In the genomic region with DNA sequence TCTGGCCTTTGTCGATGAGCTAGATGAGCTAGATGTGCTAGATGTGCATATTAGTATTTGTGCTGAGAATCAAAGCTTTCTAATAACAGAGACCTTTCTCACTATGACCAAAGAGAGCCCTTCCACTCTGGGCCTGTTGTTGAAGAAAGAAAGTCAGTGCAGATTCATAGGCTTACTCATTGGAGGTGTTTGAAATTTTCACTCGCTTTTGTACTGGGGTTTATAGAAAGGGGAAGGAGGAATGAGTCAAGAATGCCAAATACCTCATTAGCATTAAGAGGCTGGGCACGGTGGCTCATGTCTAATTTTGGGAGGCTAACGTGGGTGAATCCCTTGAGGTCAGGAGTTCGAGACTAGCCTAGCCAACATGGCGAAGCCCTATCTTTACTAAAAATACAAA, we compare ENCODE assay signal across 18 cellular contexts.
DNase-seq lines count a peak whose midpoint lies in the region; ATAC-seq and TF ChIP-seq lines count a peak whose summit lies in the region.
"Had no signal": no experiment of that assay in that cellular context is flagged by ENCODE, and none has a peak within 500 bp of the region (broad histone marks: within the 10 kb centered on the region; RNA-seq: fewer than 3 reads in every experiment).

No MANE protein-coding gene starts in this region.

- H3K4me3 ChIP-seq in stomach smooth muscle (ENCODE audit: low read length in 2 of 2), result no peak overlapping the region
- H3K4me3 ChIP-seq: A549, GM12878, SJSA1 had no signal

- H3K4me1 ChIP-seq in foreskin keratinocyte, result no peaks in the 10 kb centered on the region
- peaks cover 33% of the 10 kb centered on the region for H3K4me1 ChIP-seq in stomach smooth muscle (ENCODE audit: control insufficient read depth, insufficient read depth, low read length)
- H3K4me1 ChIP-seq: A549, SJSA1 had no signal

- CTCF ChIA-PET in RWPE1 (lab: Yijun Ruan, JAX), result no interaction called here
- CTCF ChIA-PET in CD4-positive, alpha-beta T cell (lab: Charles Lee), result no interaction called here

- peaks cover 0 to 3% of the 10 kb centered on the region in 2 donors for H3K36me3 ChIP-seq in stomach smooth muscle (ENCODE audit: control insufficient read depth in 2 of 2, insufficient read depth in 2 of 2, low read length in 2 of 2)

- H3K9ac ChIP-seq in stomach smooth muscle (ENCODE audit: low read length in 2 of 2), result peak overlapping the region in 1 of 2 donors; percentile 19

- peak; percentile 66 for ATAC-seq in foreskin keratinocyte
- no peak for ATAC-seq in CD4-positive, alpha-beta T cell (ENCODE audit: poor library complexity)
- ATAC-seq: A549, GM12878 had no signal

- peaks cover 3% of the 10 kb centered on the region for H3K9me3 Mint-ChIP-seq in activated CD4-positive, alpha-beta T cell treated with anti-CD3 and anti-CD28 coated beads, Interleukin-2, amount 10 ng/mL, durations not matched to agents 24 days and 14 days
- H3K9me3 Mint-ChIP-seq in CD4-positive, alpha-beta T cell, result no peaks in the 10 kb centered on the region
- H3K9me3 Mint-ChIP-seq: stimulated activated naive CD8-positive, alpha-beta T cell treated with anti-CD3 and anti-CD28 coated beads, Interleukin-15, Interleukin-2, amounts not matched to agents 100 ng/mL and 50 ng/mL, for 24 hours had no signal

- H3K27me3 ChIP-seq in foreskin keratinocyte, result no peaks in the 10 kb centered on the region
- H3K27me3 ChIP-seq in stomach smooth muscle (ENCODE audit: control insufficient read depth in 1 of 2, insufficient read depth in 2 of 2, low read length in 2 of 2), result no peaks in the 10 kb centered on the region
- no peaks in the 10 kb centered on the region for H3K27me3 ChIP-seq in CD4-positive, alpha-beta T cell (ENCODE audit: control insufficient read depth, insufficient read depth, low read length)
- H3K27me3 ChIP-seq: brain microvascular endothelial cell, neutrophil, SJSA1 had no signal

- no peaks in the 10 kb centered on the region for H3K9me3 ChIP-seq in stomach smooth muscle (ENCODE audit: control insufficient read depth in 2 of 2, low read length in 2 of 2)
- no peaks in the 10 kb centered on the region for H3K9me3 ChIP-seq in CD4-positive, alpha-beta T cell (ENCODE audit: control insufficient read depth, low read length)
- H3K9me3 ChIP-seq: A549, neutrophil, SJSA1 had no signal

- H3K4me3 Mint-ChIP-seq in activated CD4-positive, alpha-beta T cell treated with anti-CD3 and anti-CD28 coated beads, Interleukin-2, amount 10 ng/mL, durations not matched to agents 24 days and 14 days, result no peak overlapping the region
- no peak overlapping the region for H3K4me3 Mint-ChIP-seq in CD4-positive, alpha-beta T cell
- H3K4me3 Mint-ChIP-seq: stimulated activated naive CD8-positive, alpha-beta T cell treated with anti-CD3 and anti-CD28 coated beads, Interleukin-15, Interleukin-2, amounts not matched to agents 100 ng/mL and 50 ng/mL, for 24 hours had no signal

- H3K36me3 Mint-ChIP-seq in activated CD4-positive, alpha-beta T cell treated with anti-CD3 and anti-CD28 coated beads, Interleukin-2, amount 10 ng/mL, durations not matched to agents 24 days and 14 days (ENCODE audit: low read depth), result peaks cover 37% of the 10 kb centered on the region
- H3K36me3 Mint-ChIP-seq in CD4-positive, alpha-beta T cell (ENCODE audit: low read depth), result peaks cover 62% of the 10 kb centered on the region

- intact Hi-C loops in activated CD4-positive, alpha-beta T cell treated with anti-CD3 and anti-CD28 coated beads, Interleukin-2, amount 10 ng/mL, durations not matched to agents 24 days and 14 days (cut with micrococcal nuclease), result no loop called here
- intact Hi-C loops in CD4-positive, alpha-beta T cell (cut with DNase I, micrococcal nuclease), result no loop called here

- peak overlapping the region; percentile 36 for H3K27ac Mint-ChIP-seq in activated CD4-positive, alpha-beta T cell treated with anti-CD3 and anti-CD28 coated beads, Interleukin-2, amount 10 ng/mL, durations not matched to agents 24 days and 14 days
- no peak overlapping the region for H3K27ac Mint-ChIP-seq in CD4-positive, alpha-beta T cell
- H3K27ac Mint-ChIP-seq: stimulated activated naive CD8-positive, alpha-beta T cell treated with anti-CD3 and anti-CD28 coated beads, Interleukin-15, Interleukin-2, amounts not matched to agents 100 ng/mL and 50 ng/mL, for 24 hours had no signal

- H3K27ac ChIP-seq in RWPE1, result peak overlapping the region; percentile 68
- no peak overlapping the region for H3K27ac ChIP-seq in foreskin keratinocyte
- peak overlapping the region; percentile 80 for H3K27ac ChIP-seq in stomach smooth muscle (ENCODE audit: low read length)
- no peak overlapping the region for H3K27ac ChIP-seq in CD4-positive, alpha-beta T cell (ENCODE audit: low read depth, low read length)
- H3K27ac ChIP-seq: A549, brain microvascular endothelial cell, neutrophil, SJSA1 had no signal

- H3K27me3 Mint-ChIP-seq in activated CD4-positive, alpha-beta T cell treated with anti-CD3 and anti-CD28 coated beads, Interleukin-2, amount 10 ng/mL, durations not matched to agents 24 days and 14 days, result no peaks in the 10 kb centered on the region
- H3K27me3 Mint-ChIP-seq in CD4-positive, alpha-beta T cell, result no peaks in the 10 kb centered on the region
- H3K27me3 Mint-ChIP-seq: stimulated activated naive CD8-positive, alpha-beta T cell treated with anti-CD3 and anti-CD28 coated beads, Interleukin-15, Interleukin-2, amounts not matched to agents 100 ng/mL and 50 ng/mL, for 24 hours had no signal

- POLR2A ChIA-PET in RWPE1 (lab: Yijun Ruan, JAX; ENCODE audit: low non-redundant PET), result no interaction called here
- POLR2A ChIA-PET in CD4-positive, alpha-beta T cell (lab: Charles Lee), result no interaction called here

- no peak for TF ChIP-seq CTCF in RWPE1 (conservative IDR thresholded peaks at IDR 0.05; ENCODE audit: low read depth)
- TF ChIP-seq CTCF in foreskin keratinocyte (conservative IDR thresholded peaks at IDR 0.05), result no peak
- no peak for TF ChIP-seq CTCF in CD4-positive, alpha-beta T cell (IDR thresholded peaks at IDR 0.05)

- no peak for DNase-seq in activated CD4-positive, alpha-beta T cell treated with anti-CD3 and anti-CD28 coated beads, Interleukin-2, amount 10 ng/mL, durations not matched to agents 24 days and 14 days
- no peak for DNase-seq in activated CD4-positive, alpha-beta T cell treated with anti-CD3 and anti-CD28 coated beads, Interleukin-2, amount 50 U/mL, for 4 hours
- DNase-seq in RWPE1 (ENCODE audit: low spot score), result no peak
- peak in 1 of 2 donors; percentile 52 for DNase-seq in foreskin keratinocyte
- no peak for DNase-seq in dedifferentiated amniotic fluid mesenchymal stem cell (ENCODE audit: extremely low spot score)
- DNase-seq in CD4-positive, alpha-beta T cell, result no peak
- no peak for DNase-seq in NCI-H1436 treated with DMSO at 0.1 percent for 48 hours (lab: John Stamatoyannopoulos, UW)
- DNase-seq: activated effector memory CD4-positive, alpha-beta T cell treated with anti-CD3 and anti-CD28 coated beads, Interleukin-2, amount 50 U/mL, for 16 hours; brain microvascular endothelial cell; foreskin melanocyte; NCI-H1417; NCI-H345 had no signal

- peaks cover 4% of the 10 kb centered on the region for H3K4me1 Mint-ChIP-seq in activated CD4-positive, alpha-beta T cell treated with anti-CD3 and anti-CD28 coated beads, Interleukin-2, amount 10 ng/mL, durations not matched to agents 24 days and 14 days
- no peaks in the 10 kb centered on the region for H3K4me1 Mint-ChIP-seq in CD4-positive, alpha-beta T cell (ENCODE audit: low read depth)

Comparison
In these comparisons a context has a peak if more than half of its experiments do, and no peak if none do; other contexts are left out.
1. H3K27ac ChIP-seq: peak in RWPE1 (single experiment) and stomach smooth muscle (single experiment); none in foreskin keratinocyte (single experiment) and CD4-positive, alpha-beta T cell (single experiment).